ENCODE assay signal across 1 cellular context in the genomic region with DNA sequence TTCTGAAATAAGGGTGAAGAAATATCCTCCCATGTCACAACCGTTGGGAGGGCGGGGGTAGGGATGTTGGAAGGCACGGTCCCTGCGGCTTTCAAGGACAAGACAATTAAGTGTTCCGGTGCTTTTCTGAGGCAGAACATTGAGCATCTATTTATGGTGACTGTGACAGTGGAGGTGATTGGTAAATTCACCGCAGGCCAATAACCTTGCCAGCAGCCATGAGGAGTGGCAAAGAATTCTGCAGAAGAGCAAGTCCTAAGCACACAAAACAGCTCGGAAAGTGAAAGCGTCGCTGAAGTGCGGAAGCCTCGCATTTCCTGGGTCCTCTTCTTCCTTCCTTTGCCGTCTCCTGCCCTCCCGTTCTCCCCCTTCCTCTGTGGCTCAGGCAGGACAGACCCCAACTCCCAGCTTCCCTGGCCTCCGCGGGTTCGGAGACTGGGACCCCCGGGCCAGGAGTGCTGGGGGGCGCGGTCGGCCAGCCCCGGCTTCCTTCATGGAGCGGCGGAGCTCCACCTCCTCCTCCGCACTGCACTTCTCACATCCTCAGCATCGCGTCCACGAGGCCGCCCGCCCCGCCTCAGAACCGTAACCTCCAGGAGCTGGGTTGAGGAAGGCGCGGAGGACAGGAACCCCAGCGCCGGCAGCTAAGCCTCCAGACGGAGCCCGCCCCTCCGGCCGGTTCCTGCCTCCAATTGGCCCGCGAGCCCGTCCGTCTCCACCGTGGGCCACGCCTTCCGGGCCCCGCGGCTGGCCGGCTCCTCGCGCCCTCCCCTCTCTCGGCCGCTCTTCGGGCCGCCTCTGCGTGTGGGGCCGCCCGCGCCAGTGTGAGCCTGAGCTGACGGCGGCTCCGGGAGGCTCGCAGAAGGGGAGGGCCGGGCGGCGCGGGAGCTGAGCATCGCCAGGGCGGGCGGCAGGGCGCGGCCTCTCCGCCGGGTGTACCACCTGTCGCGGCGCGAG.
A peak's percentile ranks its signal among the peaks of the same experiment; 100 is the strongest.
TF ChIP-seq lines count a peak whose summit lies in the region.

A gene (plus strand): TSS at position 774 of the 957 bp plus-strand sequence. CDS start 16,703 bp downstream, outside the sequence.

TF ChIP-seq in K562, 482 proteins besides CTCF, POLR2A, EP300 and RAD21 (continued from another document):
- TF ChIP-seq, protein P1, sequence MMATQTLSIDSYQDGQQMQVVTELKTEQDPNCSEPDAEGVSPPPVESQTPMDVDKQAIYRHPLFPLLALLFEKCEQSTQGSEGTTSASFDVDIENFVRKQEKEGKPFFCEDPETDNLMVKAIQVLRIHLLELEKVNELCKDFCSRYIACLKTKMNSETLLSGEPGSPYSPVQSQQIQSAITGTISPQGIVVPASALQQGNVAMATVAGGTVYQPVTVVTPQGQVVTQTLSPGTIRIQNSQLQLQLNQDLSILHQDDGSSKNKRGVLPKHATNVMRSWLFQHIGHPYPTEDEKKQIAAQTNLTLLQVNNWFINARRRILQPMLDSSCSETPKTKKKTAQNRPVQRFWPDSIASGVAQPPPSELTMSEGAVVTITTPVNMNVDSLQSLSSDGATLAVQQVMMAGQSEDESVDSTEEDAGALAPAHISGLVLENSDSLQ (IDR thresholded peaks at IDR 0.05): peak; percentile 99
- TF ChIP-seq SUPT5H (IDR thresholded peaks at IDR 0.05): peak; percentile 78; the same call in 1 of the 2 replicates
- TF ChIP-seq TEAD1 (CRISPR knock-in tag; IDR thresholded peaks at IDR 0.05): 0 out of 4 replicates have a peak, but pooled peaks of 1 of the 2 experiments have one; percentile 10
- TF ChIP-seq POLR2AphosphoS5 (IDR thresholded peaks at IDR 0.05; ENCODE audit: control insufficient read depth, insufficient read depth, low read depth, low read length): peak; percentile 46; the same call in 1 of the 2 replicates
- no peak for TF ChIP-seq KAT8 (IDR thresholded peaks at IDR 0.05; ENCODE audit: low read depth)
- TF ChIP-seq CREM (IDR thresholded peaks at IDR 0.05; ENCODE audit: low read depth): 0 out of 2 replicates have a peak, but pooled peaks have one; percentile 4
- TF ChIP-seq ZBTB17 (CRISPR knock-in tag; IDR thresholded peaks at IDR 0.05): no peak
